Comparison of ENCODE assay signal across 8 cellular contexts in the genomic region with DNA sequence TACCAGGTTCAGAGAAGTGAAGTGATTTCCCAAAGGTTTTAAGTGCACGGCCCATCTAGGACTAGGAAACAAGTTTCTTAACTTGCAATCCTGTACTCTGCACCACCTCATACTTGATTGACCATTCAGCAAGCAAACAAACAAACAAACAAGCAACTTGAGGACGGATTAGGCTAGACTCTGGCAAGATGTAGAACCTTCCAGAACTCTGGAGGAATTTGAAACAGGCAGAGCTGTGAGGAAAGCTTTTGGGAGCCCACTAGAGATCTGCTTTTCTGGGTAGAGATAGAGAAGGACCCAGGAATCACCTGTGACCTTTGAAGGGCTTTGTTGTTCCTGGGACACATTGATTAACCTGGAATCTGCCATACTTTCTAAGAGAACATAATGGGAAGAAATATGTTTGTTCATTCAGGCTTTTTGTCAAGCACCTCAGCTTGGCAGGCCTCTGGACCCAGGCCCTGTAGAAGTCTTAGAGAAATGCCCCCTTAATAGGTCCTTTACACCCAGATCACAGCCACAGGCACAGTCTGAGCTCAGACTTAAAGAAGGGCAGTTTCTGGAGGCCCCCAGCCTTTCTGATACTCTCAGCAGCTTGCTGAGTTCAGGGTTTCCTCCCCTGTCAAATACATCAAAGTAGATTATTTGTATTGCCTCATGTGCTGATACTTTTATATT. TPM values are rescaled to one million over a fixed set of nuclear protein-coding genes. Genes with fewer than 3 reads are reported as not detected.
DNase-seq lines count a peak whose midpoint lies in the region; ATAC-seq and TF ChIP-seq lines count a peak whose summit lies in the region.

No MANE protein-coding gene starts in this region.

- peak overlapping the region; percentile 96 to 98 (median 96) for H3K27ac Mint-ChIP-seq in CD4-positive, CD25-positive, alpha-beta regulatory T cell
- peak overlapping the region; percentile 99 for H3K27ac Mint-ChIP-seq in nephron progenitor cell

- H3K27me3 ChIP-seq in CD4-positive, CD25-positive, alpha-beta regulatory T cell (ENCODE audit: control insufficient read depth, insufficient read depth, low read length), result no peaks in the 10 kb centered on the region
- H3K27me3 ChIP-seq in colonic mucosa, result no peaks in the 10 kb centered on the region

- TF ChIP-seq CTCF in colonic mucosa (IDR thresholded peaks at IDR 0.05) (no peak), nephron progenitor cell (IDR thresholded peaks at IDR 0.05) (no peak)

- peak overlapping the region; percentile 91 for H3K4me3 ChIP-seq in CD4-positive, CD25-positive, alpha-beta regulatory T cell (ENCODE audit: low read depth, low read length)
- H3K4me3 ChIP-seq in colonic mucosa, result peak overlapping the region; percentile 82

- no peak for DNase-seq in CD4-positive, CD25-positive, alpha-beta regulatory T cell
- DNase-seq in colonic mucosa, result no peak
- DNase-seq in nephron progenitor cell, result no peak
- DNase-seq in NCI-H128 (lab: John Stamatoyannopoulos, UW; ENCODE audit: unreplicated experiment), result no peak
- no peak for DNase-seq in NCI-H82 treated with DMSO at 0.1 percent for 48 hours (lab: John Stamatoyannopoulos, UW; ENCODE audit: unreplicated experiment)
- no peak for DNase-seq in stimulated activated CD4-positive, alpha-beta T cell treated with anti-CD3 and anti-CD28 coated beads, Interleukin-4, amount 100 ng/mL, for 1 hour

- H3K36me3 Mint-ChIP-seq in CD4-positive, CD25-positive, alpha-beta regulatory T cell, result no peaks in the 10 kb centered on the region
- no peaks in the 10 kb centered on the region for H3K36me3 Mint-ChIP-seq in nephron progenitor cell (ENCODE audit: low read depth)

- no peaks in the 10 kb centered on the region for H3K36me3 ChIP-seq in CD4-positive, CD25-positive, alpha-beta regulatory T cell (ENCODE audit: control insufficient read depth, insufficient read depth, low read length)
- no peaks in the 10 kb centered on the region for H3K36me3 ChIP-seq in colonic mucosa

- intact Hi-C loops in colonic mucosa (cut with DNase I), result loop anchor here (5.0 kb wide), 1 partner anchor 46 kb away; no protein-coding TSS in a partner anchor

- H3K4me1 ChIP-seq in CD4-positive, CD25-positive, alpha-beta regulatory T cell (ENCODE audit: control insufficient read depth, insufficient read depth, low read length, poor library complexity, severe bottlenecking), result peaks cover 21% of the 10 kb centered on the region
- H3K4me1 ChIP-seq in colonic mucosa, result peaks cover 13% of the 10 kb centered on the region

- no peaks in the 10 kb centered on the region for H3K9me3 ChIP-seq in CD4-positive, CD25-positive, alpha-beta regulatory T cell (ENCODE audit: control insufficient read depth in 2 of 2, low read length in 2 of 2)
- no peaks in the 10 kb centered on the region for H3K9me3 ChIP-seq in colonic mucosa

- no peak for ATAC-seq in CD4-positive, CD25-positive, alpha-beta regulatory T cell (ENCODE audit: low read depth in 2 of 2)
- no peak for ATAC-seq in HG03432 (IDR thresholded peaks at IDR 0.05; ENCODE audit: unreplicated experiment)

- TF ChIP-seq RAD21 in Ishikawa (IDR thresholded peaks at IDR 0.05; ENCODE audit: low read depth), result no peak

- peaks cover 22 to 48% (median 37%) of the 10 kb centered on the region in 4 donors for H3K4me1 Mint-ChIP-seq in CD4-positive, CD25-positive, alpha-beta regulatory T cell
- peaks cover 46% of the 10 kb centered on the region for H3K4me1 Mint-ChIP-seq in nephron progenitor cell

- H3K4me3 Mint-ChIP-seq in CD4-positive, CD25-positive, alpha-beta regulatory T cell, result peak overlapping the region; percentile 88 to 97 (median 93)
- H3K4me3 Mint-ChIP-seq in nephron progenitor cell, result peak overlapping the region; percentile 95

- no peaks in the 10 kb centered on the region for H3K27me3 Mint-ChIP-seq in CD4-positive, CD25-positive, alpha-beta regulatory T cell
- peaks cover 19% of the 10 kb centered on the region for H3K27me3 Mint-ChIP-seq in nephron progenitor cell (ENCODE audit: low read depth, poor library complexity)

- H3K9ac ChIP-seq in colonic mucosa (ENCODE audit: low read depth in 2 of 2, low read length in 2 of 2), result peak overlapping the region in 1 of 2 donors; percentile 85

- H3K9me3 Mint-ChIP-seq in CD4-positive, CD25-positive, alpha-beta regulatory T cell, result no peaks in the 10 kb centered on the region
- no peaks in the 10 kb centered on the region for H3K9me3 Mint-ChIP-seq in nephron progenitor cell

- TF ChIP-seq EP300 in Ishikawa (IDR thresholded peaks at IDR 0.05; ENCODE audit: borderline replicate concordance), result no peak

- peak overlapping the region; percentile 96 for H3K27ac ChIP-seq in CD4-positive, CD25-positive, alpha-beta regulatory T cell (ENCODE audit: insufficient read depth, low read length, poor library complexity, severe bottlenecking)
- H3K27ac ChIP-seq in colonic mucosa, result peak overlapping the region; percentile 87

TF ChIP-seq in Ishikawa, 13 proteins besides CTCF, POLR2A, EP300 and RAD21:
- 0 out of 2 replicates have a peak, but pooled peaks have one; percentile 1 for TF ChIP-seq NFIC (IDR thresholded peaks at IDR 0.05)
- no peak for TF ChIP-seq CREB1 (IDR thresholded peaks at IDR 0.05; ENCODE audit: low read depth)

RNA-seq across cellular contexts. Expression of gene SENP1, which starts 0.8 kb away (rescaled TPM):
- total RNA-seq in CD4-positive, CD25-positive, alpha-beta regulatory T cell, result 25.1 TPM
- 10 to 100 TPM; 10.7 to 14.6 (median 12.0) TPM for polyA plus RNA-seq in CD4-positive, CD25-positive, alpha-beta regulatory T cell
- total RNA-seq in colonic mucosa, result 10 to 100 TPM; 14.9 to 16.8 TPM

RNA-seq across cellular contexts. Expression of gene PFKM, which starts 12.5 kb away (rescaled TPM):
- 13.6 TPM for total RNA-seq in CD4-positive, CD25-positive, alpha-beta regulatory T cell
- 1 to 10 TPM; 4.6 to 6.4 (median 5.4) TPM for polyA plus RNA-seq in CD4-positive, CD25-positive, alpha-beta regulatory T cell
- total RNA-seq in colonic mucosa, result 10 to 100 TPM; 39.2 to 64.6 TPM

RNA-seq across cellular contexts. Expression of gene ASB8, which starts 50.6 kb away (rescaled TPM):
- total RNA-seq in CD4-positive, CD25-positive, alpha-beta regulatory T cell, result 46.6 TPM
- polyA plus RNA-seq in CD4-positive, CD25-positive, alpha-beta regulatory T cell, result 100 to 1,000 TPM in 1 of 4 donors, 10 to 100 TPM in 3; 73.2 to 121 (median 90.0) TPM
- 10 to 100 TPM; 37.0 to 39.5 TPM for total RNA-seq in colonic mucosa
